In the genomic region with DNA sequence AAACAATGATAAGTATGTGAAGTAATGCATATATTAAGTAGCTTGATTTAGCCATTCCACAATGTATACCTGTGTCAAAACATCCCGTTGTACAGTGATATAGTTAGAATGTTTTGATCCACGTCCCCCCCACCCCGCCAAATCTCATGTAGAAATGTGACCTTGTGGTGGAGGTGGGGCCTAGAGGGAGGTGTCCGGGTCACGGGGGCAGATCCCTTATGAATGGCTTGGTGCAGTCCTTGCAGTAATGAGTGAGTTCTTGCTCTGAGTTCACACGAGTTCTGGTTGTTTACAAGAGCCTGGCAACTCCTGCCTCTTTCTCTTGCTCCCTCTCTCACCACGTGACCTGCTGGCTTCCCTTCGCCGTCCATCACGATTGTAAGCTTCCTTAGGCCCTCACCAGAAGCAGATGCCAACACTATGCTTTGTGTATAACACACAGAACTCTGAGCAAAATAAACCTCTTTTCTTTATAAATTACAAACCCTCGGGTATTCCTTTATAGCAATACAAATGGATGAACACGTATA, we compare ENCODE assay signal across 1 cellular context.
TF ChIP-seq lines count a peak whose summit lies in the region.

No MANE protein-coding gene starts in this region.

TF ChIP-seq in K562, 482 proteins besides CTCF, POLR2A, EP300 and RAD21 (continued from another document):
- TF ChIP-seq, protein P1, sequence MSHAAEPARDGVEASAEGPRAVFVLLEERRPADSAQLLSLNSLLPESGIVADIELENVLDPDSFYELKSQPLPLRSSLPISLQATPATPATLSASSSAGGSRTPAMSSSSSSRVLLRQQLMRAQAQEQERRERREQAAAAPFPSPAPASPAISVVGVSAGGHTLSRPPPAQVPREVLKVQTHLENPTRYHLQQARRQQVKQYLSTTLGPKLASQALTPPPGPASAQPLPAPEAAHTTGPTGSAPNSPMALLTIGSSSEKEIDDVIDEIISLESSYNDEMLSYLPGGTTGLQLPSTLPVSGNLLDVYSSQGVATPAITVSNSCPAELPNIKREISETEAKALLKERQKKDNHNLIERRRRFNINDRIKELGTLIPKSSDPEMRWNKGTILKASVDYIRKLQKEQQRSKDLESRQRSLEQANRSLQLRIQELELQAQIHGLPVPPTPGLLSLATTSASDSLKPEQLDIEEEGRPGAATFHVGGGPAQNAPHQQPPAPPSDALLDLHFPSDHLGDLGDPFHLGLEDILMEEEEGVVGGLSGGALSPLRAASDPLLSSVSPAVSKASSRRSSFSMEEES (CRISPR knock-in tag; IDR thresholded peaks at IDR 0.05), result peak; percentile 32
- TF ChIP-seq ZNF766 (CRISPR knock-in tag; conservative IDR thresholded peaks at IDR 0.05), result no peak
- no peak for TF ChIP-seq PRMT5 (CRISPR knock-in tag; IDR thresholded peaks at IDR 0.05)
- no peak for TF ChIP-seq HNRNPLL (IDR thresholded peaks at IDR 0.05; ENCODE audit: low read depth, low read length, poor library complexity, severe bottlenecking)
- no peak for TF ChIP-seq NFE2L1 (tag; IDR thresholded peaks at IDR 0.05; ENCODE audit: borderline replicate concordance, low read depth)
- 0 out of 2 replicates have a peak, but pooled peaks have one; percentile 34 for TF ChIP-seq RAD51 (IDR thresholded peaks at IDR 0.05; ENCODE audit: borderline replicate concordance, low read depth)
- TF ChIP-seq, protein P2, sequence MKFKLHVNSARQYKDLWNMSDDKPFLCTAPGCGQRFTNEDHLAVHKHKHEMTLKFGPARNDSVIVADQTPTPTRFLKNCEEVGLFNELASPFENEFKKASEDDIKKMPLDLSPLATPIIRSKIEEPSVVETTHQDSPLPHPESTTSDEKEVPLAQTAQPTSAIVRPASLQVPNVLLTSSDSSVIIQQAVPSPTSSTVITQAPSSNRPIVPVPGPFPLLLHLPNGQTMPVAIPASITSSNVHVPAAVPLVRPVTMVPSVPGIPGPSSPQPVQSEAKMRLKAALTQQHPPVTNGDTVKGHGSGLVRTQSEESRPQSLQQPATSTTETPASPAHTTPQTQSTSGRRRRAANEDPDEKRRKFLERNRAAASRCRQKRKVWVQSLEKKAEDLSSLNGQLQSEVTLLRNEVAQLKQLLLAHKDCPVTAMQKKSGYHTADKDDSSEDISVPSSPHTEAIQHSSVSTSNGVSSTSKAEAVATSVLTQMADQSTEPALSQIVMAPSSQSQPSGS (CRISPR knock-in tag; IDR thresholded peaks at IDR 0.05), result no peak
- TF ChIP-seq, protein P3, sequence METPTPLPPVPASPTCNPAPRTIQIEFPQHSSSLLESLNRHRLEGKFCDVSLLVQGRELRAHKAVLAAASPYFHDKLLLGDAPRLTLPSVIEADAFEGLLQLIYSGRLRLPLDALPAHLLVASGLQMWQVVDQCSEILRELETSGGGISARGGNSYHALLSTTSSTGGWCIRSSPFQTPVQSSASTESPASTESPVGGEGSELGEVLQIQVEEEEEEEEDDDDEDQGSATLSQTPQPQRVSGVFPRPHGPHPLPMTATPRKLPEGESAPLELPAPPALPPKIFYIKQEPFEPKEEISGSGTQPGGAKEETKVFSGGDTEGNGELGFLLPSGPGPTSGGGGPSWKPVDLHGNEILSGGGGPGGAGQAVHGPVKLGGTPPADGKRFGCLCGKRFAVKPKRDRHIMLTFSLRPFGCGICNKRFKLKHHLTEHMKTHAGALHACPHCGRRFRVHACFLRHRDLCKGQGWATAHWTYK (CRISPR knock-in tag; IDR thresholded peaks at IDR 0.05), result no peak
- no peak for TF ChIP-seq ZC3H4 (CRISPR knock-in tag; IDR thresholded peaks at IDR 0.05; ENCODE audit: borderline replicate concordance)
- TF ChIP-seq BRD9 (IDR thresholded peaks at IDR 0.05; ENCODE audit: low read depth, partially characterized antibody), result no peak
- TF ChIP-seq, protein P4, sequence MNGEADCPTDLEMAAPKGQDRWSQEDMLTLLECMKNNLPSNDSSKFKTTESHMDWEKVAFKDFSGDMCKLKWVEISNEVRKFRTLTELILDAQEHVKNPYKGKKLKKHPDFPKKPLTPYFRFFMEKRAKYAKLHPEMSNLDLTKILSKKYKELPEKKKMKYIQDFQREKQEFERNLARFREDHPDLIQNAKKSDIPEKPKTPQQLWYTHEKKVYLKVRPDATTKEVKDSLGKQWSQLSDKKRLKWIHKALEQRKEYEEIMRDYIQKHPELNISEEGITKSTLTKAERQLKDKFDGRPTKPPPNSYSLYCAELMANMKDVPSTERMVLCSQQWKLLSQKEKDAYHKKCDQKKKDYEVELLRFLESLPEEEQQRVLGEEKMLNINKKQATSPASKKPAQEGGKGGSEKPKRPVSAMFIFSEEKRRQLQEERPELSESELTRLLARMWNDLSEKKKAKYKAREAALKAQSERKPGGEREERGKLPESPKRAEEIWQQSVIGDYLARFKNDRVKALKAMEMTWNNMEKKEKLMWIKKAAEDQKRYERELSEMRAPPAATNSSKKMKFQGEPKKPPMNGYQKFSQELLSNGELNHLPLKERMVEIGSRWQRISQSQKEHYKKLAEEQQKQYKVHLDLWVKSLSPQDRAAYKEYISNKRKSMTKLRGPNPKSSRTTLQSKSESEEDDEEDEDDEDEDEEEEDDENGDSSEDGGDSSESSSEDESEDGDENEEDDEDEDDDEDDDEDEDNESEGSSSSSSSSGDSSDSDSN (IDR thresholded peaks at IDR 0.05; ENCODE audit: borderline replicate concordance in 1 of 2, low read depth in 2 of 2, low read length in 2 of 2), result no peak
- no peak for TF ChIP-seq SREBF2 (CRISPR knock-in tag; IDR thresholded peaks at IDR 0.05)
- TF ChIP-seq, protein P5, sequence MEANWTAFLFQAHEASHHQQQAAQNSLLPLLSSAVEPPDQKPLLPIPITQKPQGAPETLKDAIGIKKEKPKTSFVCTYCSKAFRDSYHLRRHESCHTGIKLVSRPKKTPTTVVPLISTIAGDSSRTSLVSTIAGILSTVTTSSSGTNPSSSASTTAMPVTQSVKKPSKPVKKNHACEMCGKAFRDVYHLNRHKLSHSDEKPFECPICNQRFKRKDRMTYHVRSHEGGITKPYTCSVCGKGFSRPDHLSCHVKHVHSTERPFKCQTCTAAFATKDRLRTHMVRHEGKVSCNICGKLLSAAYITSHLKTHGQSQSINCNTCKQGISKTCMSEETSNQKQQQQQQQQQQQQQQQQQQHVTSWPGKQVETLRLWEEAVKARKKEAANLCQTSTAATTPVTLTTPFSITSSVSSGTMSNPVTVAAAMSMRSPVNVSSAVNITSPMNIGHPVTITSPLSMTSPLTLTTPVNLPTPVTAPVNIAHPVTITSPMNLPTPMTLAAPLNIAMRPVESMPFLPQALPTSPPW (CRISPR knock-in tag; IDR thresholded peaks at IDR 0.05), result no peak
- TF ChIP-seq JUND (IDR thresholded peaks at IDR 0.05; ENCODE audit: borderline replicate concordance, low read depth, low read length), result no peak
- TF ChIP-seq JUND (tag; IDR thresholded peaks at IDR 0.05; ENCODE audit: borderline replicate concordance, low read depth, low read length), result no peak
- no peak for TF ChIP-seq ZNF263 (CRISPR knock-in tag; IDR thresholded peaks at IDR 0.05; ENCODE audit: borderline replicate concordance)
- TF ChIP-seq SMAD3 (CRISPR knock-in tag; conservative IDR thresholded peaks at IDR 0.05), result no peak
- TF ChIP-seq ZNF445 (CRISPR knock-in tag; IDR thresholded peaks at IDR 0.05; ENCODE audit: low read depth), result no peak
